10 cellular contexts compared by ENCODE assay signal in the genomic region with DNA sequence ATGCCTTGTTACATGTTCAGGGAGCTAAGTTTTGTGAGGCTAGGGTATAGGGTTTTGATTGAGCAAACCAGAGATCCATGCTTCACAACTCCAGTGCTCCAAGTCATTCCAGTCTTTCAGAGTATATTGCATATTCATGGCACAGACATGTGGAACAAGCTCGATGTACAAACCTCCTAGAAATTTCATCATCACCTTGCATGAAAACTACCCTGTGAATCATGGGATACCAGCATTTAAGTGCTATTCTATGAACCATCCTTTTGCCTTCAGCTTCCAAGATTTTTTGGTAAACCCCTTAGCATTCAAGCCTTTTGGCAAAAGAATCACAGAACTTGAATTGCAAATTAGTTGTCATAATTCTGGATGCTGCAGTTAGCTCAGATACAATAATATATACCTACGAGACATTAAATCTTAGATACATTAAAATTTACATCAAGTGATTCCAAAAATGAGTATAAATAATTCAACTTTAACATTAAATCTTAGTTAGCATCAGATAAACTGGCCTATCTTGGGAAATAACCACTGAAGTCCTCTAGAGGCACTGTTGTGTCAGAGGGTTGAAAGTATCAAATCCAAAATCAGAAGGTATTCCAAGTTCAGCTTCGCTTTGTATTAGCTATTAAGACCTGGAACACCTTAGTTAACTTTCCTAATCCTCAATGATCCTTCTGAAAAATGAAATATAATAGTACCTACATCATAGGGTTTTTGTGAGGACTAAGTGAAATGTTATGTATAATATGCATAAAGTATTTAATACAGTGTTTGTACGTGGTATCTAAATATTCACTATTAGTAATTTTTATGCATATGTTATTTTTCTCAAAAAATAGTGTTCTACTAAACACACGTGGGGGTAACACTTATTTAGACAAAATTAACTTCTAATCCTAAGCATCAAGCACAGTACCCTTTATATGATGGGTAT. TPM values are rescaled to one million over a fixed set of nuclear protein-coding genes. Genes with fewer than 3 reads are reported as not detected.
A peak's percentile ranks its signal among the peaks of the same experiment; 100 is the strongest.
DNase-seq lines count a peak whose midpoint lies in the region; ATAC-seq and TF ChIP-seq lines count a peak whose summit lies in the region.
"Had no signal": no experiment of that assay in that cellular context is flagged by ENCODE, and none has a peak within 500 bp of the region (broad histone marks: within the 10 kb centered on the region; RNA-seq: fewer than 3 reads in every experiment).

No MANE protein-coding gene starts in this region.

- no peaks in the 10 kb centered on the region for H3K36me3 ChIP-seq in Peyer's patch

- H3K4me1 ChIP-seq in Peyer's patch: no peaks in the 10 kb centered on the region
- no peaks in the 10 kb centered on the region for H3K4me1 ChIP-seq in foreskin keratinocyte

- TF ChIP-seq CTCF in Peyer's patch (IDR thresholded peaks at IDR 0.05): peak in 4 of 6 experiments; percentile 30 to 43 (median 41)
- TF ChIP-seq CTCF in foreskin keratinocyte (conservative IDR thresholded peaks at IDR 0.05): peak; percentile 68

- no peaks in the 10 kb centered on the region for H3K9me3 ChIP-seq in Peyer's patch

- no peak overlapping the region for H3K4me3 ChIP-seq in Peyer's patch

- H3K27me3 ChIP-seq in Peyer's patch: no peaks in the 10 kb centered on the region
- no peaks in the 10 kb centered on the region for H3K27me3 ChIP-seq in foreskin keratinocyte

- ATAC-seq in GM19035 (IDR thresholded peaks at IDR 0.05; ENCODE audit: unreplicated experiment) (peak; percentile 55), foreskin keratinocyte (peak; percentile 68), HG03520 (IDR thresholded peaks at IDR 0.05; ENCODE audit: unreplicated experiment) (no peak)

- TF ChIP-seq POLR2A in Peyer's patch (IDR thresholded peaks at IDR 0.05): no peak

- in situ Hi-C loops in ACHN (cut with HindIII; ENCODE audit: low pct_ligation_motif_present, low pct_unique_long_range_greater_than_20kb, low sequenced_read_pairs): no loop called here

- DNase-seq in ACHN (peak; percentile 32), Peyer's patch (no peak), foreskin keratinocyte (no peak), T-helper 1 cell (no peak), GM03348 (ENCODE audit: low spot score) (no peak)
- DNase-seq in stimulated activated naive CD4-positive, alpha-beta T cell (lab: John Stamatoyannopoulos, UW): no peak
- DNase-seq: activated T-cell treated with anti-CD3 and anti-CD28 coated beads for 4 hours, GF-D8 had no signal

- H3K27ac ChIP-seq in Peyer's patch: no peak overlapping the region
- no peak overlapping the region for H3K27ac ChIP-seq in foreskin keratinocyte

RNA-seq across cellular contexts. Expression of gene CABCOCO1, which starts 55.5 kb away (rescaled TPM):
- total RNA-seq in Peyer's patch (not detected), foreskin keratinocyte (not detected in 2 replicates)
- not detected in 2 replicates for polyA plus RNA-seq in foreskin keratinocyte
